29 cellular contexts compared by ENCODE assay signal in genomic region chr3:182241196-182241776, GRCh38.
DNase-seq lines count a peak whose midpoint lies in the region; ATAC-seq, FAIRE-seq and TF ChIP-seq lines count a peak whose summit lies in the region.
"Had no signal": no experiment of that assay in that cellular context is flagged by ENCODE, and none has a peak within 500 bp of the region (broad histone marks: within the 10 kb centered on the region; RNA-seq: fewer than 3 reads in every experiment).

No MANE protein-coding gene starts in this region.

- no peak for ATAC-seq in GM21423 (IDR thresholded peaks at IDR 0.05; ENCODE audit: unreplicated experiment)
- ATAC-seq in left colon, result no peak
- no peak for ATAC-seq in stimulated activated memory B cell treated with anti-CD40 and anti-IgM and Interleukin-4, amounts not matched to agents 10 μg/mL and 1 μg/mL and 100 μg/mL, for 72 hours
- ATAC-seq: activated CD8-positive, alpha-beta memory T cell treated with anti-CD3 and anti-CD28 coated beads, Interleukin-2, amount 10 ng/mL, durations not matched to agents 7 days and 5 days; activated T-cell treated with anti-CD3 and anti-CD28 coated beads, Interleukin-2, amount 50 U/mL, for 72 hours; effector memory CD8-positive, alpha-beta T cell; foreskin keratinocyte; naive thymus-derived CD4-positive, alpha-beta T cell; T-cell had no signal

- H4K20me1 ChIP-seq in astrocyte (ENCODE audit: insufficient read depth, low read length), result no peaks in the 10 kb centered on the region
- no peaks in the 10 kb centered on the region for H4K20me1 ChIP-seq in neural progenitor cell (ENCODE audit: low read depth)
- H4K20me1 ChIP-seq: BLaER1 had no signal

- H3K4me3 Mint-ChIP-seq in astrocyte (ENCODE audit: unreplicated experiment) (no peak overlapping the region), neural progenitor cell (no peak overlapping the region)
- no peak overlapping the region for H3K4me3 Mint-ChIP-seq in stimulated activated memory B cell treated with anti-CD40 and anti-IgM and Interleukin-4, amounts not matched to agents 10 μg/mL and 1 μg/mL and 100 μg/mL, for 72 hours
- H3K4me3 Mint-ChIP-seq: activated B cell treated with CpG ODN at 0.5 μM for 24 hours; activated CD8-positive, alpha-beta memory T cell treated with anti-CD3 and anti-CD28 coated beads, Interleukin-2, amount 10 ng/mL, durations not matched to agents 7 days and 5 days; activated T-cell treated with anti-CD3 and anti-CD28 coated beads, Interleukin-2, amount 50 U/mL, for 72 hours; effector memory CD8-positive, alpha-beta T cell; IgD-negative memory B cell; naive thymus-derived CD4-positive, alpha-beta T cell; T-cell had no signal

- no peak overlapping the region for H3K27ac Mint-ChIP-seq in astrocyte (ENCODE audit: unreplicated experiment)
- no peak overlapping the region for H3K27ac Mint-ChIP-seq in neural progenitor cell
- H3K27ac Mint-ChIP-seq in stimulated activated memory B cell treated with anti-CD40 and anti-IgM and Interleukin-4, amounts not matched to agents 10 μg/mL and 1 μg/mL and 100 μg/mL, for 72 hours, result no peak overlapping the region
- H3K27ac Mint-ChIP-seq: activated B cell treated with CpG ODN at 0.5 μM for 24 hours; activated CD8-positive, alpha-beta memory T cell treated with anti-CD3 and anti-CD28 coated beads, Interleukin-2, amount 10 ng/mL, durations not matched to agents 7 days and 5 days; activated T-cell treated with anti-CD3 and anti-CD28 coated beads, Interleukin-2, amount 50 U/mL, for 72 hours; effector memory CD8-positive, alpha-beta T cell; IgD-negative memory B cell; naive thymus-derived CD4-positive, alpha-beta T cell; T-cell had no signal

- H3K36me3 ChIP-seq in astrocyte (ENCODE audit: insufficient read depth, low read length), result no peaks in the 10 kb centered on the region
- H3K36me3 ChIP-seq in esophagus muscularis mucosa, result no peaks in the 10 kb centered on the region
- no peaks in the 10 kb centered on the region for H3K36me3 ChIP-seq in neural progenitor cell
- H3K36me3 ChIP-seq: adrenal gland, BLaER1, colonic mucosa, tibial artery had no signal

- intact Hi-C loops in esophagus muscularis mucosa (cut with DNase I) (no loop called here), left colon (cut with DNase I, micrococcal nuclease) (no loop called here)

- peak overlapping the region; percentile 76 for H3K9ac ChIP-seq in astrocyte (ENCODE audit: low read length)
- no peak overlapping the region for H3K9ac ChIP-seq in neural progenitor cell
- H3K9ac ChIP-seq: BLaER1 had no signal

- TF ChIP-seq CTCF in astrocyte (IDR thresholded peaks at IDR 0.05; ENCODE audit: insufficient read depth, low read depth, low read length) (no peak), esophagus muscularis mucosa (IDR thresholded peaks at IDR 0.05) (no peak), neural progenitor cell (IDR thresholded peaks at IDR 0.05) (no peak)

- FAIRE-seq in astrocyte (lab: Jason Lieb, UNC), result no peak
- FAIRE-seq: RCC 7860 had no signal

- H3K27me3 ChIP-seq in astrocyte (ENCODE audit: insufficient read depth, low read length), result no peaks in the 10 kb centered on the region
- H3K27me3 ChIP-seq in esophagus muscularis mucosa, result no peaks in the 10 kb centered on the region
- H3K27me3 ChIP-seq in neural progenitor cell, result no peaks in the 10 kb centered on the region
- H3K27me3 ChIP-seq: adrenal gland, BLaER1, colonic mucosa, foreskin keratinocyte, hepatocyte, tibial artery had no signal

- H3K4me2 ChIP-seq in astrocyte (ENCODE audit: low read length) (peak overlapping the region; percentile 75), neural progenitor cell (peak overlapping the region; percentile 76)
- H3K4me2 ChIP-seq: BLaER1, hepatocyte had no signal

- no peaks in the 10 kb centered on the region for H3K36me3 Mint-ChIP-seq in astrocyte (ENCODE audit: low read depth, unreplicated experiment)
- H3K36me3 Mint-ChIP-seq in neural progenitor cell, result peaks cover 6% of the 10 kb centered on the region
- no peaks in the 10 kb centered on the region for H3K36me3 Mint-ChIP-seq in stimulated activated memory B cell treated with anti-CD40 and anti-IgM and Interleukin-4, amounts not matched to agents 10 μg/mL and 1 μg/mL and 100 μg/mL, for 72 hours
- H3K36me3 Mint-ChIP-seq: activated CD8-positive, alpha-beta memory T cell treated with anti-CD3 and anti-CD28 coated beads, Interleukin-2, amount 10 ng/mL, durations not matched to agents 7 days and 5 days; IgD-negative memory B cell; naive thymus-derived CD4-positive, alpha-beta T cell; T-cell had no signal

- 75% methylated on average over 8 of the region's 8 CpGs for WGBS in esophagus muscularis mucosa

- H3F3A ChIP-seq in neural progenitor cell (ENCODE audit: low read depth), result peaks cover 33% of the 10 kb centered on the region

- peak overlapping the region; percentile 70 for H2AFZ ChIP-seq in astrocyte (ENCODE audit: low read depth, low read length)
- H2AFZ ChIP-seq in neural progenitor cell (replicated peaks), result no peak overlapping the region
- H2AFZ ChIP-seq: hepatocyte had no signal

- H3K4me3 ChIP-seq in astrocyte (ENCODE audit: insufficient read depth, low read depth, low read length), result no peak overlapping the region
- H3K4me3 ChIP-seq in esophagus muscularis mucosa, result no peak overlapping the region
- H3K4me3 ChIP-seq in neural progenitor cell, result no peak overlapping the region
- H3K4me3 ChIP-seq: adrenal gland, BLaER1, colonic mucosa, hepatocyte, tibial artery had no signal

- H3K4me1 ChIP-seq in astrocyte (ENCODE audit: insufficient read depth, low read length), result peaks cover 28% of the 10 kb centered on the region
- peaks cover 7 to 24% (median 17%) of the 10 kb centered on the region in 4 donors for H3K4me1 ChIP-seq in esophagus muscularis mucosa
- H3K4me1 ChIP-seq in neural progenitor cell, result peaks cover 71% of the 10 kb centered on the region
- H3K4me1 ChIP-seq: BLaER1, colonic mucosa, foreskin keratinocyte, tibial artery had no signal

- H3K4me1 Mint-ChIP-seq in astrocyte (ENCODE audit: low read depth, unreplicated experiment) (no peaks in the 10 kb centered on the region), neural progenitor cell (peaks cover 38% of the 10 kb centered on the region)
- H3K4me1 Mint-ChIP-seq in stimulated activated memory B cell treated with anti-CD40 and anti-IgM and Interleukin-4, amounts not matched to agents 10 μg/mL and 1 μg/mL and 100 μg/mL, for 72 hours, result no peaks in the 10 kb centered on the region
- H3K4me1 Mint-ChIP-seq: activated B cell treated with CpG ODN at 0.5 μM for 24 hours; activated CD8-positive, alpha-beta memory T cell treated with anti-CD3 and anti-CD28 coated beads, Interleukin-2, amount 10 ng/mL, durations not matched to agents 7 days and 5 days; IgD-negative memory B cell; naive thymus-derived CD4-positive, alpha-beta T cell; T-cell had no signal

- H3K9me3 Mint-ChIP-seq in astrocyte (ENCODE audit: unreplicated experiment) (no peaks in the 10 kb centered on the region), neural progenitor cell (peaks cover 10% of the 10 kb centered on the region)
- no peaks in the 10 kb centered on the region for H3K9me3 Mint-ChIP-seq in stimulated activated memory B cell treated with anti-CD40 and anti-IgM and Interleukin-4, amounts not matched to agents 10 μg/mL and 1 μg/mL and 100 μg/mL, for 72 hours
- H3K9me3 Mint-ChIP-seq: activated B cell treated with CpG ODN at 0.5 μM for 24 hours, T-cell had no signal

- DNase-seq in astrocyte (ENCODE audit: low read depth) (no peak), esophagus muscularis mucosa (ENCODE audit: extremely low spot score) (no peak), neural progenitor cell (ENCODE audit: low spot score) (no peak), substantia nigra (lab: John Stamatoyannopoulos, UW) (no peak), left colon (no peak)
- DNase-seq: activated B cell treated with CpG ODN at 0.5 μM for 24 hours; activated CD8-positive, alpha-beta memory T cell treated with anti-CD3 and anti-CD28 coated beads, Interleukin-2, amount 10 ng/mL, durations not matched to agents 7 days and 5 days; activated naive CD4-positive, alpha-beta T cell; activated T-cell treated with anti-CD3 and anti-CD28 coated beads, Interleukin-2, amount 50 U/mL, for 72 hours; colonic mucosa; DMS53; effector memory CD8-positive, alpha-beta T cell; foreskin keratinocyte; H7; naive thymus-derived CD4-positive, alpha-beta T cell; NCI-H1105 treated with DMSO at 0.1 percent for 48 hours; NCI-H2081 treated with DMSO at 0.1 percent for 48 hours; NCI-H345; stimulated activated CD4-positive, alpha-beta T cell treated with anti-CD3 and anti-CD28 coated beads, Interleukin-15, amount 100 ng/mL, for 24 hours; stimulated activated naive CD4-positive, alpha-beta T cell treated with Interleukin-2 at 50 U/mL for 16 hours; T-cell; tibial artery had no signal

- H3K27ac ChIP-seq in astrocyte (ENCODE audit: low read depth, low read length) (peak overlapping the region; percentile 80), esophagus muscularis mucosa (replicated peaks in 1 of 4) (peak overlapping the region; percentile 46 to 72 (median 62)), neural progenitor cell (peak overlapping the region; percentile 10), substantia nigra (ENCODE audit: low read depth, low read length, poor library complexity, severe bottlenecking) (peak overlapping the region; percentile 87)
- H3K27ac ChIP-seq: BLaER1, colonic mucosa, foreskin keratinocyte, tibial artery had no signal

- no peak for TF ChIP-seq POLR2A in esophagus muscularis mucosa (IDR thresholded peaks at IDR 0.05; ENCODE audit: low read depth)

- no peaks in the 10 kb centered on the region for H3K27me3 Mint-ChIP-seq in astrocyte (ENCODE audit: low read depth, unreplicated experiment)
- H3K27me3 Mint-ChIP-seq in neural progenitor cell (ENCODE audit: insufficient read depth, low read depth), result peaks cover 3% of the 10 kb centered on the region
- no peaks in the 10 kb centered on the region for H3K27me3 Mint-ChIP-seq in stimulated activated memory B cell treated with anti-CD40 and anti-IgM and Interleukin-4, amounts not matched to agents 10 μg/mL and 1 μg/mL and 100 μg/mL, for 72 hours
- H3K27me3 Mint-ChIP-seq: activated B cell treated with CpG ODN at 0.5 μM for 24 hours; activated CD8-positive, alpha-beta memory T cell treated with anti-CD3 and anti-CD28 coated beads, Interleukin-2, amount 10 ng/mL, durations not matched to agents 7 days and 5 days; effector memory CD8-positive, alpha-beta T cell; IgD-negative memory B cell had no signal

- TF ChIP-seq EP300 in esophagus muscularis mucosa (IDR thresholded peaks at IDR 0.05), result no peak

- H3K79me2 ChIP-seq in astrocyte (ENCODE audit: insufficient read depth, low read length), result no peaks in the 10 kb centered on the region
- no peaks in the 10 kb centered on the region for H3K79me2 ChIP-seq in neural progenitor cell (ENCODE audit: low read depth)
- H3K79me2 ChIP-seq: hepatocyte had no signal

- H3K9me3 ChIP-seq in astrocyte (ENCODE audit: insufficient read depth, low read depth, low read length) (no peaks in the 10 kb centered on the region), esophagus muscularis mucosa (no peaks in the 10 kb centered on the region), neural progenitor cell (ENCODE audit: low read depth) (no peaks in the 10 kb centered on the region)
- H3K9me3 ChIP-seq: adrenal gland, BLaER1, colonic mucosa, tibial artery had no signal

Comparison
In these comparisons a context has a peak if more than half of its experiments do, and no peak if none do; other contexts are left out.
1. H3K27ac ChIP-seq: peak in every context shown above with its lines; median percentile 87 in substantia nigra; 80 in astrocyte; 62 in esophagus muscularis mucosa; 10 in neural progenitor cell.